Comparison of ENCODE assay signal across 8 cellular contexts in the genomic region with DNA sequence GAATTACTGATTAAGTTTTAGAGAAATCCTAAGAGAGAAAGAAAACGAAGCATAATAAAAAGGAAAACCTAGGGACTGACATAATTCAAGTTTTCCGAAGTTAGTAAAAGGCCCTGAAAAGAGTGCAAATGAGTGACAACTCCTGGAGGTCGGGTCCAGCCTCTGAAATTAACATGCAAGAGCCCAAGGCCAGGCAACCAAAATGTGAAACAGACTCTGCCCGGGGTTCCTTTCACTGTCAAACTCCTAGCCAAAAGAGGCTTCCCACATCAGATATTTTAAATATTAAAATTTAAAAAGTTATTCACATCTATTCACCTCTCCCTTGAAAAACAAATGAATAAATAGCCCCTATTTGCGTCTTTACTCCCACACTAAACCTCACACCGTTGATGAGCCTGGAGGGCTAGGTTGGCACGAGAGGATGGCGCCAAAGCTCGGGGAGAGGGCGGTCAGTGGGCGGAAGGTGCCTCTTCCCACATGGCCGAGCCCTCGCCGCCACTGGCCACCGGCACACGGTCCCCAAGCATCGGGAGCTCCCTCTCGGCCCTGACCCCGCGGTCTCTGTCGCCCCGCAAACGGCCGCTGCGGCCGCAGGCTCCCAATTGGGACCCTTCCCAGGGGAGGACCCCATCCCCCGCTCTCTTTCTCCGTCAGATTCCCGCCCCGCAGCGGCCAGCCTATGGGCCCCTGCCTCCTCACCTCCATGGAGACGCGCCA. TPM values are rescaled to one million over a fixed set of nuclear protein-coding genes. Genes with fewer than 3 reads are reported as not detected.
DNase-seq lines count a peak whose midpoint lies in the region; ATAC-seq and TF ChIP-seq lines count a peak whose summit lies in the region.

No MANE protein-coding gene starts in this region.

- ATAC-seq in GM19452 (IDR thresholded peaks at IDR 0.05; ENCODE audit: unreplicated experiment) (peak; percentile 23), HG03442 (IDR thresholded peaks at IDR 0.05; ENCODE audit: unreplicated experiment) (peak; percentile 29)

- H3K4me3 ChIP-seq in fibroblast of the aortic adventitia (ENCODE audit: low read depth, low read length) (peak overlapping the region; percentile 87), neutrophil (ENCODE audit: low read depth in 1 of 2, low read length in 1 of 2) (peak overlapping the region; percentile 78 to 99)

- peaks cover 5% of the 10 kb centered on the region for H3K27me3 ChIP-seq in neutrophil

- DNase-seq in ELF-1 (ENCODE audit: low read depth, low spot score) (peak; percentile 12), fibroblast of the aortic adventitia (ENCODE audit: low read depth) (peak; percentile 15), amniotic stem cell (lab: John Stamatoyannopoulos, UW) (no peak), NCI-H2196 (lab: John Stamatoyannopoulos, UW; ENCODE audit: unreplicated experiment) (no peak)

- TF ChIP-seq CTCF in VCaP (conservative IDR thresholded peaks at IDR 0.05) = no peak
- TF ChIP-seq CTCF in fibroblast of the aortic adventitia (IDR thresholded peaks at IDR 0.05; ENCODE audit: insufficient read depth, low read length) = no peak
- no peak for TF ChIP-seq CTCF in neutrophil (IDR thresholded peaks at IDR 0.05)

- H3K4me1 ChIP-seq in neutrophil (ENCODE audit: control insufficient read depth in 1 of 2, insufficient read depth in 1 of 2, low read depth in 1 of 2, low read length in 1 of 2) = peaks cover 21 to 22% of the 10 kb centered on the region in 2 experiments

- no peaks in the 10 kb centered on the region for H3K36me3 ChIP-seq in neutrophil

- no peaks in the 10 kb centered on the region for H3K9me3 ChIP-seq in neutrophil

- peak overlapping the region; percentile 92 for H3K27ac ChIP-seq in VCaP
- H3K27ac ChIP-seq in neutrophil = peak overlapping the region; percentile 88

RNA-seq across cellular contexts. Expression of a gene that starts 0.6 kb away (rescaled TPM):
- 62.2 and 146 TPM in 2 replicates for total RNA-seq in fibroblast of the aortic adventitia (ENCODE audit: low replicate concordance)

RNA-seq across cellular contexts. Expression of a gene that starts 19.7 kb away (rescaled TPM):
- 40.1 and 118 TPM in 2 replicates for total RNA-seq in fibroblast of the aortic adventitia (ENCODE audit: low replicate concordance)

RNA-seq across cellular contexts. Expression of a gene that starts 28.2 kb away (rescaled TPM):
- total RNA-seq in fibroblast of the aortic adventitia (ENCODE audit: low replicate concordance) = 7.3 and 19.2 TPM in 2 replicates

RNA-seq across cellular contexts. Expression of a gene that starts 33.4 kb away (rescaled TPM):
- not detected in 2 replicates for total RNA-seq in fibroblast of the aortic adventitia (ENCODE audit: low replicate concordance)

RNA-seq across cellular contexts. Expression of a gene that starts 38.3 kb away (rescaled TPM):
- total RNA-seq in fibroblast of the aortic adventitia (ENCODE audit: low replicate concordance) = 102 and 125 TPM in 2 replicates

Comparison
In these comparisons a context has a peak if more than half of its experiments do, and no peak if none do; other contexts are left out.
1. DNase-seq: peak in ELF-1 (single experiment) and fibroblast of the aortic adventitia (single experiment); none in amniotic stem cell (single experiment) and NCI-H2196 (single experiment).